8 cellular contexts compared by ENCODE assay signal in the genomic region with DNA sequence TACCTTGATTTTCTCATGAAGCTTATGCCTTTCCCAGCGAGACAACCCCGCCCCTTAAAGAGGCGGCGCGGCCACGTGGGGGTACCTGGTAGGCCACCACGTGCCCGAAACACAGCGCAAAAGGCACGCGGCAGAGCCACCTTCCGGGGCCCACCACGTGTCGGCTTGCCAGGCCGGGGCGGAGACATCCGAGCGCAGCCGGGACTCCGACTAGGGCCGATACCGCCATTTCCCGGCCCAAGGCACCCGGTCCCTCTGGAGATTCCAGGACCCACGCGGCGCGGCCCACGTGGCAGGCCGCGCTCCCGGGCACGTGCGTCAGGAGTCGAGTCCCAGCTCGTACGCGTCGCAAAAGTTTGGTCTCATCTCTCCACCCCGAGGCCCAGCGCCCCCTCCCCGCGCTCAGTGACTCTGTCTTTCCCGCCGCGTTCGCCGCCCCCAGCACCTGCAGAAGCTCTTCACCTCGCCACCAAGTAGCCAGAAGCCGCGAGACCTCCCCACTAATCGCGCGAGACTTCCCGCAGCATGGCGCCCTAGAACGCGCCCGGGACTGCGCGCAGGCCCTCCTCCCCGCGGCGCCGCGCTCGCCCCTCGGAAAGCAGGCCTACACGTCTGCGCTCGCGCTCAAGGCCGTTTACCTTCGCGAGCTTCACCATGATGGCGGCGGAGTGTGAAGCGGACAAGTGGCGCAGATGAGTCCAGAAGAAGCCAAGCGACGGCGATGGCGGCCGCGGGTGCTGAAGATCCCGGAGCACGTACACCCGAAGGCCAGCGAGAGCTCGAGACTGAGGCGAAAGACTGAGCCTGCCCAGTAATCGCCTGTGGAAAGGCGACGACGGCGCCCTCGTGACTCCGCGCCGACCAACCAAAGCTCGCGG. TPM values are rescaled to one million over a fixed set of nuclear protein-coding genes. Genes with fewer than 3 reads are reported as not detected.
A peak's percentile ranks its signal among the peaks of the same experiment; 100 is the strongest.
DNase-seq lines count a peak whose midpoint lies in the region; ATAC-seq and TF ChIP-seq lines count a peak whose summit lies in the region.

A gene with protein sequence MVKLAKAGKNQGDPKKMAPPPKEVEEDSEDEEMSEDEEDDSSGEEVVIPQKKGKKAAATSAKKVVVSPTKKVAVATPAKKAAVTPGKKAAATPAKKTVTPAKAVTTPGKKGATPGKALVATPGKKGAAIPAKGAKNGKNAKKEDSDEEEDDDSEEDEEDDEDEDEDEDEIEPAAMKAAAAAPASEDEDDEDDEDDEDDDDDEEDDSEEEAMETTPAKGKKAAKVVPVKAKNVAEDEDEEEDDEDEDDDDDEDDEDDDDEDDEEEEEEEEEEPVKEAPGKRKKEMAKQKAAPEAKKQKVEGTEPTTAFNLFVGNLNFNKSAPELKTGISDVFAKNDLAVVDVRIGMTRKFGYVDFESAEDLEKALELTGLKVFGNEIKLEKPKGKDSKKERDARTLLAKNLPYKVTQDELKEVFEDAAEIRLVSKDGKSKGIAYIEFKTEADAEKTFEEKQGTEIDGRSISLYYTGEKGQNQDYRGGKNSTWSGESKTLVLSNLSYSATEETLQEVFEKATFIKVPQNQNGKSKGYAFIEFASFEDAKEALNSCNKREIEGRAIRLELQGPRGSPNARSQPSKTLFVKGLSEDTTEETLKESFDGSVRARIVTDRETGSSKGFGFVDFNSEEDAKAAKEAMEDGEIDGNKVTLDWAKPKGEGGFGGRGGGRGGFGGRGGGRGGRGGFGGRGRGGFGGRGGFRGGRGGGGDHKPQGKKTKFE (minus strand): TSS at position 787 of the 878 bp plus-strand sequence. CDS start 131 bp downstream, at position 656.

- TF ChIP-seq CTCF in GM12875 (IDR thresholded peaks at IDR 0.05; ENCODE audit: borderline replicate concordance, insufficient read depth, low read depth, low read length), result no peak

- POLR2A ChIA-PET in T-cell (lab: Charles Lee), result interaction anchor here (0.5 to 2.7 kb wide), 19 partner anchors 9 to 1541 kb away, joined by 3 to 24 read pairs (median 4); a partner anchor contains a TSS

- no peaks in the 10 kb centered on the region for H3K9me3 Mint-ChIP-seq in T-cell

- peak within 1 kb of the TSS; percentile 40 for H3K27ac ChIP-seq in adipose tissue (ENCODE audit: low read depth, low read length)

- DNase-seq in NCI-H1417 (lab: John Stamatoyannopoulos, UW) (peak; percentile 82 to 97 (median 96)), T-cell (peak; percentile 54 to 92 (median 88)), left ventricle myocardium superior (peak; percentile 90), retina (peak; percentile 99), middle frontal gyrus (ENCODE audit: extremely low spot score, low spot score) (no peak)

- peak within 1 kb of the TSS; percentile 99 for H3K4me3 ChIP-seq in GM12875 (ENCODE audit: low read depth, low read length)

- CTCF ChIA-PET in T-cell (lab: Charles Lee), result interaction anchor here (0.6 to 4.2 kb wide), 8 partner anchors 11 to 505 kb away, joined by 3 to 36 read pairs (median 4); no protein-coding TSS in a partner anchor

- peaks cover 44 to 58% (median 46%) of the 10 kb centered on the region in 3 donors for H3K4me1 Mint-ChIP-seq in T-cell

- WGBS in adipose tissue, 3 donors, result 0 to 1% (median 1%) methylated on average over 102 of the region's 102 CpGs

- H3K36me3 Mint-ChIP-seq in T-cell, result peaks cover 38% of the 10 kb centered on the region

- peak within 1 kb of the TSS; percentile 94 to 97 (median 95) for H3K4me3 Mint-ChIP-seq in T-cell

- ATAC-seq in HG02759 (IDR thresholded peaks at IDR 0.05; ENCODE audit: unreplicated experiment) (peak; percentile 90), T-cell (replicated peaks in 1 of 4) (peak; percentile 71 to 91 (median 89)), left ventricle myocardium superior (peak; percentile 73)

- intact Hi-C loops in left ventricle myocardium superior (cut with micrococcal nuclease), result no loop called here

- H3K27ac Mint-ChIP-seq in T-cell, result peak within 1 kb of the TSS; percentile 98 to 99

- no peaks in the 10 kb centered on the region for H3K27me3 Mint-ChIP-seq in T-cell

RNA-seq across cellular contexts. Expression of the gene that starts here (rescaled TPM):
- total RNA-seq in T-cell (100 to 1,000 TPM; 358 to 468 (median 397) TPM), left ventricle myocardium superior (241 TPM)
- 100 to 1,000 TPM; 201 to 328 (median 224) TPM for polyA plus RNA-seq in adipose tissue
